Comparison of ENCODE assay signal across 15 cellular contexts in genomic region chr22:37084385-37084784, GRCh38. TPM values are rescaled to one million over a fixed set of nuclear protein-coding genes. Genes with fewer than 3 reads are reported as not detected.
DNase-seq lines count a peak whose midpoint lies in the region; ATAC-seq lines count a peak whose summit lies in the region.
"Had no signal": no experiment of that assay in that cellular context is flagged by ENCODE, and none has a peak within 500 bp of the region (broad histone marks: within the 10 kb centered on the region; RNA-seq: fewer than 3 reads in every experiment).

No MANE protein-coding gene starts in this region.

- H3K4me3 Mint-ChIP-seq in activated CD4-positive, alpha-beta T cell treated with anti-CD3 and anti-CD28 coated beads, Interleukin-2, amount 10 ng/mL, durations not matched to agents 7 days and 5 days: no peak overlapping the region
- H3K4me3 Mint-ChIP-seq in activated naive CD8-positive, alpha-beta T cell treated with anti-CD3 and anti-CD28 coated beads, Interleukin-2, amount 10 ng/mL, durations not matched to agents 7 days and 5 days: no peak overlapping the region
- H3K4me3 Mint-ChIP-seq in activated naive CD8-positive, alpha-beta T cell treated with anti-CD3 and anti-CD28 coated beads, Interleukin-2, amount 50 U/mL, for 24 hours: no peak overlapping the region
- H3K4me3 Mint-ChIP-seq in activated T-helper 1 cell treated with anti-CD3 and anti-CD28 coated beads, Interleukin-12 subunit alpha, Interleukin-12 subunit beta, Interleukin-2, Interleukin-4 antibody, amounts not matched to agents 30 ng/mL and 10 ng/mL and 1 ng/mL, durations not matched to agents 14 hours and 24 hours and 36 hours: no peak overlapping the region
- H3K4me3 Mint-ChIP-seq in stimulated activated effector memory CD8-positive, alpha-beta T cell treated with anti-CD3 and anti-CD28 coated beads, Interleukin-12 subunit alpha, Interleukin-12 subunit beta, amount 100 ng/mL, for 72 hours: peak overlapping the region; percentile 78
- H3K4me3 Mint-ChIP-seq: CD4-positive, CD25-positive, alpha-beta regulatory T cell had no signal

- POLR2A ChIA-PET in activated CD4-positive, alpha-beta T cell treated with anti-CD3 and anti-CD28 coated beads, Interleukin-2, amount 10 ng/mL, durations not matched to agents 7 days and 5 days (lab: Charles Lee): no interaction called here
- POLR2A ChIA-PET in activated naive CD8-positive, alpha-beta T cell treated with anti-CD3 and anti-CD28 coated beads, Interleukin-2, amount 10 ng/mL, durations not matched to agents 7 days and 5 days (lab: Charles Lee): interaction anchor here (3.4 kb wide), 1 partner anchor 38 kb away, joined by 12 read pairs; no protein-coding TSS in a partner anchor

- H3K27ac Mint-ChIP-seq in activated CD4-positive, alpha-beta T cell treated with anti-CD3 and anti-CD28 coated beads, Interleukin-2, amount 10 ng/mL, durations not matched to agents 7 days and 5 days: peak overlapping the region; percentile 54
- peak overlapping the region; percentile 21 for H3K27ac Mint-ChIP-seq in activated naive CD8-positive, alpha-beta T cell treated with anti-CD3 and anti-CD28 coated beads, Interleukin-2, amount 10 ng/mL, durations not matched to agents 7 days and 5 days
- H3K27ac Mint-ChIP-seq in activated naive CD8-positive, alpha-beta T cell treated with anti-CD3 and anti-CD28 coated beads, Interleukin-2, amount 50 U/mL, for 24 hours: no peak overlapping the region
- peak overlapping the region; percentile 77 for H3K27ac Mint-ChIP-seq in activated T-helper 1 cell treated with anti-CD3 and anti-CD28 coated beads, Interleukin-12 subunit alpha, Interleukin-12 subunit beta, Interleukin-2, Interleukin-4 antibody, amounts not matched to agents 30 ng/mL and 10 ng/mL and 1 ng/mL, durations not matched to agents 14 hours and 24 hours and 36 hours
- peak overlapping the region; percentile 99 for H3K27ac Mint-ChIP-seq in stimulated activated effector memory CD8-positive, alpha-beta T cell treated with anti-CD3 and anti-CD28 coated beads, Interleukin-12 subunit alpha, Interleukin-12 subunit beta, amount 100 ng/mL, for 72 hours

- ATAC-seq in activated naive CD8-positive, alpha-beta T cell treated with anti-CD3 and anti-CD28 coated beads, Interleukin-2, amount 10 ng/mL, durations not matched to agents 7 days and 5 days (ENCODE audit: low read depth): no peak
- no peak for ATAC-seq in activated naive CD8-positive, alpha-beta T cell treated with anti-CD3 and anti-CD28 coated beads, Interleukin-2, amount 50 U/mL, for 24 hours
- no peak for ATAC-seq in stimulated activated effector memory CD8-positive, alpha-beta T cell treated with anti-CD3 and anti-CD28 coated beads, Interleukin-12 subunit alpha, Interleukin-12 subunit beta, amount 100 ng/mL, for 72 hours
- no peak for ATAC-seq in GM19324 (IDR thresholded peaks at IDR 0.05; ENCODE audit: low FRiP score, unreplicated experiment)
- ATAC-seq: HepG2 had no signal

- no peaks in the 10 kb centered on the region for H3K36me3 Mint-ChIP-seq in activated CD4-positive, alpha-beta T cell treated with anti-CD3 and anti-CD28 coated beads, Interleukin-2, amount 10 ng/mL, durations not matched to agents 7 days and 5 days (ENCODE audit: low read depth)
- H3K36me3 Mint-ChIP-seq in activated naive CD8-positive, alpha-beta T cell treated with anti-CD3 and anti-CD28 coated beads, Interleukin-2, amount 10 ng/mL, durations not matched to agents 7 days and 5 days: peaks cover 2% of the 10 kb centered on the region
- H3K36me3 Mint-ChIP-seq in activated naive CD8-positive, alpha-beta T cell treated with anti-CD3 and anti-CD28 coated beads, Interleukin-2, amount 50 U/mL, for 24 hours (ENCODE audit: low read depth): no peaks in the 10 kb centered on the region
- peaks cover 10% of the 10 kb centered on the region for H3K36me3 Mint-ChIP-seq in activated T-helper 1 cell treated with anti-CD3 and anti-CD28 coated beads, Interleukin-12 subunit alpha, Interleukin-12 subunit beta, Interleukin-2, Interleukin-4 antibody, amounts not matched to agents 30 ng/mL and 10 ng/mL and 1 ng/mL, durations not matched to agents 14 hours and 24 hours and 36 hours (ENCODE audit: low read depth)
- H3K36me3 Mint-ChIP-seq in stimulated activated effector memory CD8-positive, alpha-beta T cell treated with anti-CD3 and anti-CD28 coated beads, Interleukin-12 subunit alpha, Interleukin-12 subunit beta, amount 100 ng/mL, for 72 hours: peaks cover 92% of the 10 kb centered on the region
- H3K36me3 Mint-ChIP-seq: CD4-positive, CD25-positive, alpha-beta regulatory T cell had no signal

- H3K27me3 Mint-ChIP-seq in activated CD4-positive, alpha-beta T cell treated with anti-CD3 and anti-CD28 coated beads, Interleukin-2, amount 10 ng/mL, durations not matched to agents 7 days and 5 days: no peaks in the 10 kb centered on the region
- H3K27me3 Mint-ChIP-seq in activated naive CD8-positive, alpha-beta T cell treated with anti-CD3 and anti-CD28 coated beads, Interleukin-2, amount 10 ng/mL, durations not matched to agents 7 days and 5 days: no peaks in the 10 kb centered on the region
- H3K27me3 Mint-ChIP-seq in activated naive CD8-positive, alpha-beta T cell treated with anti-CD3 and anti-CD28 coated beads, Interleukin-2, amount 50 U/mL, for 24 hours: no peaks in the 10 kb centered on the region
- H3K27me3 Mint-ChIP-seq in activated T-helper 1 cell treated with anti-CD3 and anti-CD28 coated beads, Interleukin-12 subunit alpha, Interleukin-12 subunit beta, Interleukin-2, Interleukin-4 antibody, amounts not matched to agents 30 ng/mL and 10 ng/mL and 1 ng/mL, durations not matched to agents 14 hours and 24 hours and 36 hours (ENCODE audit: insufficient read depth): peaks cover 1% of the 10 kb centered on the region

- H3K4me1 Mint-ChIP-seq in activated CD4-positive, alpha-beta T cell treated with anti-CD3 and anti-CD28 coated beads, Interleukin-2, amount 10 ng/mL, durations not matched to agents 7 days and 5 days: peaks cover 66% of the 10 kb centered on the region
- peaks cover 45% of the 10 kb centered on the region for H3K4me1 Mint-ChIP-seq in activated naive CD8-positive, alpha-beta T cell treated with anti-CD3 and anti-CD28 coated beads, Interleukin-2, amount 10 ng/mL, durations not matched to agents 7 days and 5 days
- H3K4me1 Mint-ChIP-seq in activated naive CD8-positive, alpha-beta T cell treated with anti-CD3 and anti-CD28 coated beads, Interleukin-2, amount 50 U/mL, for 24 hours: peaks cover 51% of the 10 kb centered on the region
- peaks cover 73% of the 10 kb centered on the region for H3K4me1 Mint-ChIP-seq in activated T-helper 1 cell treated with anti-CD3 and anti-CD28 coated beads, Interleukin-12 subunit alpha, Interleukin-12 subunit beta, Interleukin-2, Interleukin-4 antibody, amounts not matched to agents 30 ng/mL and 10 ng/mL and 1 ng/mL, durations not matched to agents 14 hours and 24 hours and 36 hours (ENCODE audit: low read depth)
- H3K4me1 Mint-ChIP-seq in stimulated activated effector memory CD8-positive, alpha-beta T cell treated with anti-CD3 and anti-CD28 coated beads, Interleukin-12 subunit alpha, Interleukin-12 subunit beta, amount 100 ng/mL, for 72 hours: peaks cover 81% of the 10 kb centered on the region

- CTCF ChIA-PET in activated CD4-positive, alpha-beta T cell treated with anti-CD3 and anti-CD28 coated beads, Interleukin-2, amount 10 ng/mL, durations not matched to agents 7 days and 5 days (lab: Charles Lee): interaction anchor here (0.8 kb wide), 1 partner anchor 69 kb away, joined by 3 read pairs; no protein-coding TSS in a partner anchor

- intact Hi-C loops in activated T-helper 1 cell treated with anti-CD3 and anti-CD28 coated beads, Interleukin-12 subunit alpha, Interleukin-12 subunit beta, Interleukin-2, Interleukin-4 antibody, amounts not matched to agents 30 ng/mL and 10 ng/mL and 1 ng/mL, durations not matched to agents 14 hours and 24 hours and 36 hours (cut with micrococcal nuclease): no loop called here

- no peaks in the 10 kb centered on the region for H3K9me3 Mint-ChIP-seq in activated CD4-positive, alpha-beta T cell treated with anti-CD3 and anti-CD28 coated beads, Interleukin-2, amount 10 ng/mL, durations not matched to agents 7 days and 5 days
- H3K9me3 Mint-ChIP-seq in activated naive CD8-positive, alpha-beta T cell treated with anti-CD3 and anti-CD28 coated beads, Interleukin-2, amount 10 ng/mL, durations not matched to agents 7 days and 5 days: no peaks in the 10 kb centered on the region
- no peaks in the 10 kb centered on the region for H3K9me3 Mint-ChIP-seq in activated naive CD8-positive, alpha-beta T cell treated with anti-CD3 and anti-CD28 coated beads, Interleukin-2, amount 50 U/mL, for 24 hours
- H3K9me3 Mint-ChIP-seq in activated T-helper 1 cell treated with anti-CD3 and anti-CD28 coated beads, Interleukin-12 subunit alpha, Interleukin-12 subunit beta, Interleukin-2, Interleukin-4 antibody, amounts not matched to agents 30 ng/mL and 10 ng/mL and 1 ng/mL, durations not matched to agents 14 hours and 24 hours and 36 hours: no peaks in the 10 kb centered on the region
- H3K9me3 Mint-ChIP-seq in stimulated activated effector memory CD8-positive, alpha-beta T cell treated with anti-CD3 and anti-CD28 coated beads, Interleukin-12 subunit alpha, Interleukin-12 subunit beta, amount 100 ng/mL, for 72 hours: no peaks in the 10 kb centered on the region
- H3K9me3 Mint-ChIP-seq: CD4-positive, CD25-positive, alpha-beta regulatory T cell had no signal

- DNase-seq in activated CD4-positive, alpha-beta T cell treated with anti-CD3 and anti-CD28 coated beads, Interleukin-2, amount 10 ng/mL, durations not matched to agents 7 days and 5 days: no peak
- no peak for DNase-seq in activated CD4-positive, alpha-beta T cell treated with anti-CD3 and anti-CD28 coated beads, Interleukin-2, amount 50 U/mL, for 4 hours
- DNase-seq in activated naive CD8-positive, alpha-beta T cell treated with anti-CD3 and anti-CD28 coated beads, Interleukin-2, amount 10 ng/mL, durations not matched to agents 7 days and 5 days: no peak
- DNase-seq in activated naive CD8-positive, alpha-beta T cell treated with anti-CD3 and anti-CD28 coated beads, Interleukin-2, amount 50 U/mL, for 24 hours: no peak
- no peak for DNase-seq in activated T-helper 1 cell treated with anti-CD3 and anti-CD28 coated beads, Interleukin-12 subunit alpha, Interleukin-12 subunit beta, Interleukin-2, Interleukin-4 antibody, amounts not matched to agents 30 ng/mL and 10 ng/mL and 1 ng/mL, durations not matched to agents 14 hours and 24 hours and 36 hours (ENCODE audit: low spot score)
- no peak for DNase-seq in stimulated activated effector memory CD8-positive, alpha-beta T cell treated with anti-CD3 and anti-CD28 coated beads, Interleukin-12 subunit alpha, Interleukin-12 subunit beta, amount 100 ng/mL, for 72 hours (ENCODE audit: low spot score in 2 of 2)
- no peak for DNase-seq in NCI-H1694 treated with DMSO at 0.1 percent for 48 hours (lab: John Stamatoyannopoulos, UW)
- DNase-seq: AML-193, DMS53, GF-D8, HCEC 1CT had no signal

RNA-seq across cellular contexts. Expression of gene TMPRSS6, which starts 25.1 kb away (rescaled TPM):
- under 1 TPM; 0.50 to 0.73 TPM for total RNA-seq in activated CD4-positive, alpha-beta T cell treated with anti-CD3 and anti-CD28 coated beads, Interleukin-2, amount 10 ng/mL, durations not matched to agents 7 days and 5 days
- total RNA-seq in activated naive CD8-positive, alpha-beta T cell treated with anti-CD3 and anti-CD28 coated beads, Interleukin-2, amount 10 ng/mL, durations not matched to agents 7 days and 5 days: 1 to 10 TPM; 1.8 to 2.2 TPM
- 2.3 and 3.3 TPM in 2 replicates for total RNA-seq in activated T-helper 1 cell treated with anti-CD3 and anti-CD28 coated beads, Interleukin-12 subunit alpha, Interleukin-12 subunit beta, Interleukin-2, Interleukin-4 antibody, amounts not matched to agents 30 ng/mL and 10 ng/mL and 1 ng/mL, durations not matched to agents 14 hours and 24 hours and 36 hours
- total RNA-seq: H4 had no signal

RNA-seq across cellular contexts. Expression of gene KCTD17, which starts 32.8 kb away (rescaled TPM):
- 10 to 100 TPM; 25.7 to 29.7 TPM for total RNA-seq in activated CD4-positive, alpha-beta T cell treated with anti-CD3 and anti-CD28 coated beads, Interleukin-2, amount 10 ng/mL, durations not matched to agents 7 days and 5 days
- total RNA-seq in activated naive CD8-positive, alpha-beta T cell treated with anti-CD3 and anti-CD28 coated beads, Interleukin-2, amount 10 ng/mL, durations not matched to agents 7 days and 5 days: 10 to 100 TPM; 28.1 to 34.7 TPM
- 65.4 and 68.1 TPM in 2 replicates for total RNA-seq in activated T-helper 1 cell treated with anti-CD3 and anti-CD28 coated beads, Interleukin-12 subunit alpha, Interleukin-12 subunit beta, Interleukin-2, Interleukin-4 antibody, amounts not matched to agents 30 ng/mL and 10 ng/mL and 1 ng/mL, durations not matched to agents 14 hours and 24 hours and 36 hours
